In the genomic region with DNA sequence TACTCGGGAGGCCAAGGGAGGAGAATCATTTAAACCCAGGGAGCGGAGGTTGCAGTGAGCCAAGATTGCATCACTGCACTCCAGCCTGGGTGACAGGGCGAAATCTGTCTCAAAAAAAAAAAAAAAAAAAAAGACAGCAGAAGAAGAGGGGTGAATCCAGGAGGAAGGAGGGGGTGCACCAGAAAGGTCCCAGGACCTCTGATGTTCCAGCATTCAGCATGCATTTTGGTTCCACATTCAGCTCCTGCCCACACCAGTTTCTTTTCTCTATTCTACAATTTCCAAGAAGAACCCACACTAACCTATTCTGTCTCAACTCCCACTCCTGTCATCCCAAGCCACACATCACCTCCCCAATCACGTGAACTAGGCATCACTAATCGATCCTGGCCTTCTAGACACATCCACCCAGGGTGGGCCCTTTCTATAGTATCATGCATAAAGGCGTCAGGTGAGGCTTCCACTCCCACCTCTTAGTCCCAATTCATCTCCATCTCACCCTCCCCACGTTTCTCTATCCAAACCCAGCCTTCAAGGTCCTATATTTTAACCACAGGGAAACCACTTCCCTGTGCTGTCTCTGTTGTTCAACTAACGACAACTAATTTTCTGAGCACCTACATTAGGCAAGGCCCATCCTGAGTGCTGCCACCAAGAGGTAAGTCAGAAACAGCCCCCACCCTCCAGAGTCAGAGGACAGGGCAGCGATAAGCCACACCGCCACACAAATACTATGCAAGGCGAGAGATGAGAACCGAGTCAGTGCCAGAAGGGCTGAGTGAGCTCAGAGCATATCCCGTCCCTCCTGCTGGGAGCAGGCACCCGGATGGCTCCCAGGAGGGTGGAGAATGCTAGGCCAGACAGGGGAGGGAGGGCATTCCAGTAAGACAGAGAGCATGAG, we compare ENCODE assay signal across 1 cellular context.
TF ChIP-seq lines count a peak whose summit lies in the region.

No MANE protein-coding gene starts in this region.

TF ChIP-seq in HEK293, 187 proteins besides CTCF, POLR2A, EP300 and RAD21 (continued from another document and continues in another):
- TF ChIP-seq, protein P1, sequence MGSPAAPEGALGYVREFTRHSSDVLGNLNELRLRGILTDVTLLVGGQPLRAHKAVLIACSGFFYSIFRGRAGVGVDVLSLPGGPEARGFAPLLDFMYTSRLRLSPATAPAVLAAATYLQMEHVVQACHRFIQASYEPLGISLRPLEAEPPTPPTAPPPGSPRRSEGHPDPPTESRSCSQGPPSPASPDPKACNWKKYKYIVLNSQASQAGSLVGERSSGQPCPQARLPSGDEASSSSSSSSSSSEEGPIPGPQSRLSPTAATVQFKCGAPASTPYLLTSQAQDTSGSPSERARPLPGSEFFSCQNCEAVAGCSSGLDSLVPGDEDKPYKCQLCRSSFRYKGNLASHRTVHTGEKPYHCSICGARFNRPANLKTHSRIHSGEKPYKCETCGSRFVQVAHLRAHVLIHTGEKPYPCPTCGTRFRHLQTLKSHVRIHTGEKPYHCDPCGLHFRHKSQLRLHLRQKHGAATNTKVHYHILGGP (tag by site-specific recombination; IDR thresholded peaks at IDR 0.05), result peak; percentile 32; the same call in 1 of the 2 replicates
- TF ChIP-seq IKZF3 (tag by site-specific recombination; IDR thresholded peaks at IDR 0.05) (peak; percentile 95), ZNF501 (tag by site-specific recombination; IDR thresholded peaks at IDR 0.05) (peak; percentile 8; the same call in 1 of the 2 replicates), ZIC2 (tag by site-specific recombination; IDR thresholded peaks at IDR 0.05) (peak; percentile 87), ZXDB (tag by site-specific recombination; IDR thresholded peaks at IDR 0.05) (0 out of 2 replicates have a peak, but pooled peaks have one; percentile 36), ZNF777 (tag by site-specific recombination; IDR thresholded peaks at IDR 0.05; ENCODE audit: borderline replicate concordance) (no peak), ZNF660 (tag by site-specific recombination; IDR thresholded peaks at IDR 0.05) (peak; percentile 75), ZBTB17 (tag by site-specific recombination; IDR thresholded peaks at IDR 0.05) (peak; percentile 100), SP2 (tag by site-specific recombination; IDR thresholded peaks at IDR 0.05) (peak; percentile 65), SP3 (tag by site-specific recombination; IDR thresholded peaks at IDR 0.05) (peak; percentile 51), SETDB1 (IDR thresholded peaks at IDR 0.05; ENCODE audit: insufficient read length, low read length) (peak; percentile 55), ZBTB20 (tag by site-specific recombination; IDR thresholded peaks at IDR 0.05) (peak; percentile 72; the same call in 1 of the 2 replicates), ZNF624 (tag by site-specific recombination; IDR thresholded peaks at IDR 0.05) (0 out of 2 replicates have a peak, but pooled peaks have one; percentile 30), ZSCAN30 (tag by site-specific recombination; IDR thresholded peaks at IDR 0.05) (0 out of 2 replicates have a peak, but pooled peaks have one; percentile 31), TRIM28 (IDR thresholded peaks at IDR 0.05; ENCODE audit: borderline replicate concordance, low read length) (peak; percentile 88), ZNF324 (tag by site-specific recombination; IDR thresholded peaks at IDR 0.05) (no peak), ZFP69B (tag by site-specific recombination; IDR thresholded peaks at IDR 0.05) (peak; percentile 91), ZNF600 (tag by site-specific recombination; IDR thresholded peaks at IDR 0.05) (peak; percentile 96), ZNF24 (tag by site-specific recombination; IDR thresholded peaks at IDR 0.05) (0 out of 2 replicates have a peak, but pooled peaks have one; percentile 46), ZBTB1 (tag by site-specific recombination; IDR thresholded peaks at IDR 0.05) (peak; percentile 41; the same call in 1 of the 2 replicates), ZFP37 (tag by site-specific recombination; IDR thresholded peaks at IDR 0.05) (0 out of 2 replicates have a peak, but pooled peaks have one; percentile 34), ZNF423 (tag by site-specific recombination; IDR thresholded peaks at IDR 0.05) (peak; percentile 96), WT1 (tag by site-specific recombination; IDR thresholded peaks at IDR 0.05) (0 out of 2 replicates have a peak, but pooled peaks have one; percentile 34), ZEB2 (tag by site-specific recombination; IDR thresholded peaks at IDR 0.05) (peak; percentile 65), ZBTB8A (tag by site-specific recombination; IDR thresholded peaks at IDR 0.05) (peak; percentile 94), OSR2 (tag by site-specific recombination; IDR thresholded peaks at IDR 0.05) (peak; percentile 60), ZNF121 (tag by site-specific recombination; IDR thresholded peaks at IDR 0.05) (peak; percentile 96), ZNF394 (tag by site-specific recombination; IDR thresholded peaks at IDR 0.05; ENCODE audit: borderline replicate concordance) (0 out of 2 replicates have a peak, but pooled peaks have one; percentile 14)
- TF ChIP-seq, protein P2, sequence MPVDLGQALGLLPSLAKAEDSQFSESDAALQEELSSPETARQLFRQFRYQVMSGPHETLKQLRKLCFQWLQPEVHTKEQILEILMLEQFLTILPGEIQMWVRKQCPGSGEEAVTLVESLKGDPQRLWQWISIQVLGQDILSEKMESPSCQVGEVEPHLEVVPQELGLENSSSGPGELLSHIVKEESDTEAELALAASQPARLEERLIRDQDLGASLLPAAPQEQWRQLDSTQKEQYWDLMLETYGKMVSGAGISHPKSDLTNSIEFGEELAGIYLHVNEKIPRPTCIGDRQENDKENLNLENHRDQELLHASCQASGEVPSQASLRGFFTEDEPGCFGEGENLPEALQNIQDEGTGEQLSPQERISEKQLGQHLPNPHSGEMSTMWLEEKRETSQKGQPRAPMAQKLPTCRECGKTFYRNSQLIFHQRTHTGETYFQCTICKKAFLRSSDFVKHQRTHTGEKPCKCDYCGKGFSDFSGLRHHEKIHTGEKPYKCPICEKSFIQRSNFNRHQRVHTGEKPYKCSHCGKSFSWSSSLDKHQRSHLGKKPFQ (tag by site-specific recombination; IDR thresholded peaks at IDR 0.05), result no peak
- TF ChIP-seq, protein P3, sequence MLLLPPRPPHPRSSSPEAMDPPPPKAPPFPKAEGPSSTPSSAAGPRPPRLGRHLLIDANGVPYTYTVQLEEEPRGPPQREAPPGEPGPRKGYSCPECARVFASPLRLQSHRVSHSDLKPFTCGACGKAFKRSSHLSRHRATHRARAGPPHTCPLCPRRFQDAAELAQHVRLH (tag by site-specific recombination; IDR thresholded peaks at IDR 0.05), result peak; percentile 46; the same call in 1 of the 2 replicates
- TF ChIP-seq, protein P4, sequence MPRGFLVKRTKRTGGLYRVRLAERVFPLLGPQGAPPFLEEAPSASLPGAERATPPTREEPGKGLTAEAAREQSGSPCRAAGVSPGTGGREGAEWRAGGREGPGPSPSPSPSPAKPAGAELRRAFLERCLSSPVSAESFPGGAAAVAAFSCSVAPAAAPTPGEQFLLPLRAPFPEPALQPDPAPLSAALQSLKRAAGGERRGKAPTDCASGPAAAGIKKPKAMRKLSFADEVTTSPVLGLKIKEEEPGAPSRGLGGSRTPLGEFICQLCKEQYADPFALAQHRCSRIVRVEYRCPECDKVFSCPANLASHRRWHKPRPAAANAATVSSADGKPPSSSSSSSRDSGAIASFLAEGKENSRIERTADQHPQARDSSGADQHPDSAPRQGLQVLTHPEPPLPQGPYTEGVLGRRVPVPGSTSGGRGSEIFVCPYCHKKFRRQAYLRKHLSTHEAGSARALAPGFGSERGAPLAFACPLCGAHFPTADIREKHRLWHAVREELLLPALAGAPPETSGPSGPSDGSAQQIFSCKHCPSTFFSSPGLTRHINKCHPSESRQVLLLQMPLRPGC (tag by site-specific recombination; IDR thresholded peaks at IDR 0.05), result no peak; the same call in 1 of the 2 replicates
- TF ChIP-seq, protein P5, sequence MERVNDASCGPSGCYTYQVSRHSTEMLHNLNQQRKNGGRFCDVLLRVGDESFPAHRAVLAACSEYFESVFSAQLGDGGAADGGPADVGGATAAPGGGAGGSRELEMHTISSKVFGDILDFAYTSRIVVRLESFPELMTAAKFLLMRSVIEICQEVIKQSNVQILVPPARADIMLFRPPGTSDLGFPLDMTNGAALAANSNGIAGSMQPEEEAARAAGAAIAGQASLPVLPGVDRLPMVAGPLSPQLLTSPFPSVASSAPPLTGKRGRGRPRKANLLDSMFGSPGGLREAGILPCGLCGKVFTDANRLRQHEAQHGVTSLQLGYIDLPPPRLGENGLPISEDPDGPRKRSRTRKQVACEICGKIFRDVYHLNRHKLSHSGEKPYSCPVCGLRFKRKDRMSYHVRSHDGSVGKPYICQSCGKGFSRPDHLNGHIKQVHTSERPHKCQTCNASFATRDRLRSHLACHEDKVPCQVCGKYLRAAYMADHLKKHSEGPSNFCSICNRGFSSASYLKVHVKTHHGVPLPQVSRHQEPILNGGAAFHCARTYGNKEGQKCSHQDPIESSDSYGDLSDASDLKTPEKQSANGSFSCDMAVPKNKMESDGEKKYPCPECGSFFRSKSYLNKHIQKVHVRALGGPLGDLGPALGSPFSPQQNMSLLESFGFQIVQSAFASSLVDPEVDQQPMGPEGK (tag by site-specific recombination; IDR thresholded peaks at IDR 0.05), result peak; percentile 82
- TF ChIP-seq, protein P6, sequence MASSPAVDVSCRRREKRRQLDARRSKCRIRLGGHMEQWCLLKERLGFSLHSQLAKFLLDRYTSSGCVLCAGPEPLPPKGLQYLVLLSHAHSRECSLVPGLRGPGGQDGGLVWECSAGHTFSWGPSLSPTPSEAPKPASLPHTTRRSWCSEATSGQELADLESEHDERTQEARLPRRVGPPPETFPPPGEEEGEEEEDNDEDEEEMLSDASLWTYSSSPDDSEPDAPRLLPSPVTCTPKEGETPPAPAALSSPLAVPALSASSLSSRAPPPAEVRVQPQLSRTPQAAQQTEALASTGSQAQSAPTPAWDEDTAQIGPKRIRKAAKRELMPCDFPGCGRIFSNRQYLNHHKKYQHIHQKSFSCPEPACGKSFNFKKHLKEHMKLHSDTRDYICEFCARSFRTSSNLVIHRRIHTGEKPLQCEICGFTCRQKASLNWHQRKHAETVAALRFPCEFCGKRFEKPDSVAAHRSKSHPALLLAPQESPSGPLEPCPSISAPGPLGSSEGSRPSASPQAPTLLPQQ (tag by site-specific recombination; IDR thresholded peaks at IDR 0.05), result peak; percentile 85
- TF ChIP-seq, protein P7, sequence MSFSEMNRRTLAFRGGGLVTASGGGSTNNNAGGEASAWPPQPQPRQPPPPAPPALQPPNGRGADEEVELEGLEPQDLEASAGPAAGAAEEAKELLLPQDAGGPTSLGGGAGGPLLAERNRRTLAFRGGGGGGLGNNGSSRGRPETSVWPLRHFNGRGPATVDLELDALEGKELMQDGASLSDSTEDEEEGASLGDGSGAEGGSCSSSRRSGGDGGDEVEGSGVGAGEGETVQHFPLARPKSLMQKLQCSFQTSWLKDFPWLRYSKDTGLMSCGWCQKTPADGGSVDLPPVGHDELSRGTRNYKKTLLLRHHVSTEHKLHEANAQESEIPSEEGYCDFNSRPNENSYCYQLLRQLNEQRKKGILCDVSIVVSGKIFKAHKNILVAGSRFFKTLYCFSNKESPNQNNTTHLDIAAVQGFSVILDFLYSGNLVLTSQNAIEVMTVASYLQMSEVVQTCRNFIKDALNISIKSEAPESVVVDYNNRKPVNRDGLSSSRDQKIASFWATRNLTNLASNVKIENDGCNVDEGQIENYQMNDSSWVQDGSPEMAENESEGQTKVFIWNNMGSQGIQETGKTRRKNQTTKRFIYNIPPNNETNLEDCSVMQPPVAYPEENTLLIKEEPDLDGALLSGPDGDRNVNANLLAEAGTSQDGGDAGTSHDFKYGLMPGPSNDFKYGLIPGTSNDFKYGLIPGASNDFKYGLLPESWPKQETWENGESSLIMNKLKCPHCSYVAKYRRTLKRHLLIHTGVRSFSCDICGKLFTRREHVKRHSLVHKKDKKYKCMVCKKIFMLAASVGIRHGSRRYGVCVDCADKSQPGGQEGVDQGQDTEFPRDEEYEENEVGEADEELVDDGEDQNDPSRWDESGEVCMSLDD (tag by site-specific recombination; IDR thresholded peaks at IDR 0.05), result no peak
- TF ChIP-seq, protein P8, sequence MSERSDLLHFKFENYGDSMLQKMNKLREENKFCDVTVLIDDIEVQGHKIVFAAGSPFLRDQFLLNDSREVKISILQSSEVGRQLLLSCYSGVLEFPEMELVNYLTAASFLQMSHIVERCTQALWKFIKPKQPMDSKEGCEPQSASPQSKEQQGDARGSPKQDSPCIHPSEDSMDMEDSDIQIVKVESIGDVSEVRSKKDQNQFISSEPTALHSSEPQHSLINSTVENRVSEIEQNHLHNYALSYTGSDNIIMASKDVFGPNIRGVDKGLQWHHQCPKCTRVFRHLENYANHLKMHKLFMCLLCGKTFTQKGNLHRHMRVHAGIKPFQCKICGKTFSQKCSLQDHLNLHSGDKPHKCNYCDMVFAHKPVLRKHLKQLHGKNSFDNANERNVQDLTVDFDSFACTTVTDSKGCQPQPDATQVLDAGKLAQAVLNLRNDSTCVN (tag by site-specific recombination; optimal IDR thresholded peaks at IDR 0.05), result peak; percentile 22
- TF ChIP-seq, protein P9, sequence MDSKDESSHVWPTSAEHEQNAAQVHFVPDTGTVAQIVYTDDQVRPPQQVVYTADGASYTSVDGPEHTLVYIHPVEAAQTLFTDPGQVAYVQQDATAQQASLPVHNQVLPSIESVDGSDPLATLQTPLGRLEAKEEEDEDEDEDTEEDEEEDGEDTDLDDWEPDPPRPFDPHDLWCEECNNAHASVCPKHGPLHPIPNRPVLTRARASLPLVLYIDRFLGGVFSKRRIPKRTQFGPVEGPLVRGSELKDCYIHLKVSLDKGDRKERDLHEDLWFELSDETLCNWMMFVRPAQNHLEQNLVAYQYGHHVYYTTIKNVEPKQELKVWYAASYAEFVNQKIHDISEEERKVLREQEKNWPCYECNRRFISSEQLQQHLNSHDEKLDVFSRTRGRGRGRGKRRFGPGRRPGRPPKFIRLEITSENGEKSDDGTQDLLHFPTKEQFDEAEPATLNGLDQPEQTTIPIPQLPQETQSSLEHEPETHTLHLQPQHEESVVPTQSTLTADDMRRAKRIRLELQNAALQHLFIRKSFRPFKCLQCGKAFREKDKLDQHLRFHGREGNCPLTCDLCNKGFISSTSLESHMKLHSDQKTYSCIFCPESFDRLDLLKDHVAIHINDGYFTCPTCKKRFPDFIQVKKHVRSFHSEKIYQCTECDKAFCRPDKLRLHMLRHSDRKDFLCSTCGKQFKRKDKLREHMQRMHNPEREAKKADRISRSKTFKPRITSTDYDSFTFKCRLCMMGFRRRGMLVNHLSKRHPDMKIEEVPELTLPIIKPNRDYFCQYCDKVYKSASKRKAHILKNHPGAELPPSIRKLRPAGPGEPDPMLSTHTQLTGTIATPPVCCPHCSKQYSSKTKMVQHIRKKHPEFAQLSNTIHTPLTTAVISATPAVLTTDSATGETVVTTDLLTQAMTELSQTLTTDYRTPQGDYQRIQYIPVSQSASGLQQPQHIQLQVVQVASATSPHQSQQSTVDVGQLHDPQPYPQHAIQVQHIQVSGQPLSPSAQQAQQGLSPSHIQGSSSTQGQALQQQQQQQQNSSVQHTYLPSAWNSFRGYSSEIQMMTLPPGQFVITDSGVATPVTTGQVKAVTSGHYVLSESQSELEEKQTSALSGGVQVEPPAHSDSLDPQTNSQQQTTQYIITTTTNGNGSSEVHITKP (tag by site-specific recombination; IDR thresholded peaks at IDR 0.05), result peak; percentile 54; the same call in 1 of the 2 replicates
- TF ChIP-seq, protein P10, sequence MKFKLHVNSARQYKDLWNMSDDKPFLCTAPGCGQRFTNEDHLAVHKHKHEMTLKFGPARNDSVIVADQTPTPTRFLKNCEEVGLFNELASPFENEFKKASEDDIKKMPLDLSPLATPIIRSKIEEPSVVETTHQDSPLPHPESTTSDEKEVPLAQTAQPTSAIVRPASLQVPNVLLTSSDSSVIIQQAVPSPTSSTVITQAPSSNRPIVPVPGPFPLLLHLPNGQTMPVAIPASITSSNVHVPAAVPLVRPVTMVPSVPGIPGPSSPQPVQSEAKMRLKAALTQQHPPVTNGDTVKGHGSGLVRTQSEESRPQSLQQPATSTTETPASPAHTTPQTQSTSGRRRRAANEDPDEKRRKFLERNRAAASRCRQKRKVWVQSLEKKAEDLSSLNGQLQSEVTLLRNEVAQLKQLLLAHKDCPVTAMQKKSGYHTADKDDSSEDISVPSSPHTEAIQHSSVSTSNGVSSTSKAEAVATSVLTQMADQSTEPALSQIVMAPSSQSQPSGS (tag by site-specific recombination; IDR thresholded peaks at IDR 0.05; ENCODE audit: low read depth), result no peak
